14 cellular contexts compared by ENCODE assay signal in the genomic region with DNA sequence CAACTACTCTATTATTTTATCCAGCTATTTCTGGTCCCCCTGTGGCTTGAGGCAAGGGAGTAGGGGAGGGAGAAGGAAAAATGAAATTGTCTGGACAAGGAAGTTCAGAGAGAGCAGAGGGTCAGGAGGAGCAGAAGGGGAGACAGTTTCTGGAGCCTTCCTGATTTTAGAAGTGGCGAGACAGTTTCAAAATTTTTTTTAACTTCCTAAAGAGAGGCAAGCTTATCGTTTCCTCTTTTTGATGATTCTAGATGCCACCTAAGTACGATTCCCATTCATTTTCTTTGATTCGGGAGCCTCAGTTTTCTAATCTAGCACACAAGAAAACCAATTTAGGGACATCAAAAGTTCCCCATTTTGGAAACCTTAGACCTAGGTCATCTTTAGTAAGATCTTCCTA.
DNase-seq lines count a peak whose midpoint lies in the region; ATAC-seq lines count a peak whose summit lies in the region.
"Had no signal": no experiment of that assay in that cellular context is flagged by ENCODE, and none has a peak within 500 bp of the region (broad histone marks: within the 10 kb centered on the region; RNA-seq: fewer than 3 reads in every experiment).

No MANE protein-coding gene starts in this region.

- no peak overlapping the region; the same call in 1 of the 2 replicates for H3K4me3 ChIP-seq in BLaER1
- H3K4me3 ChIP-seq: ovary, tibial artery had no signal

- no peaks in the 10 kb centered on the region for H3K9me3 ChIP-seq in BLaER1
- H3K9me3 ChIP-seq: ovary, tibial artery had no signal

- H3K36me3 Mint-ChIP-seq in IgD-negative memory B cell: no peaks in the 10 kb centered on the region
- no peaks in the 10 kb centered on the region for H3K36me3 Mint-ChIP-seq in activated T-helper 17 cell treated with anti-CD3 and anti-CD28 coated beads, Interleukin-2, amount 50 U/mL, for 72 hours (ENCODE audit: low read depth)
- no peaks in the 10 kb centered on the region for H3K36me3 Mint-ChIP-seq in activated CD4-positive, alpha-beta T cell treated with anti-CD3 and anti-CD28 coated beads, Interleukin-2, amount 10 ng/mL, durations not matched to agents 24 days and 14 days (ENCODE audit: low read depth)

- H3K36me3 ChIP-seq in BLaER1: no peaks in the 10 kb centered on the region
- H3K36me3 ChIP-seq: ovary, tibial artery had no signal

- H3K27ac Mint-ChIP-seq in IgD-negative memory B cell: peak overlapping the region in 2 of 3 donors; percentile 45 to 73
- H3K27ac Mint-ChIP-seq in activated T-helper 17 cell treated with anti-CD3 and anti-CD28 coated beads, Interleukin-2, amount 50 U/mL, for 72 hours: peak overlapping the region; percentile 29
- H3K27ac Mint-ChIP-seq in activated CD4-positive, alpha-beta T cell treated with anti-CD3 and anti-CD28 coated beads, Interleukin-2, amount 10 ng/mL, durations not matched to agents 24 days and 14 days: no peak overlapping the region
- H3K27ac Mint-ChIP-seq: activated CD4-positive, alpha-beta T cell treated with anti-CD3 and anti-CD28 coated beads, Interleukin-2, amount 10 ng/mL, durations not matched to agents 7 days and 5 days; T-helper 1 cell treated with Interleukin-12 subunit alpha and Interleukin-12 subunit beta and Interleukin-4 antibody, amounts not matched to agents 30 μg/mL and 1 μg/mL, for 36 hours had no signal

- peaks cover 21 to 43% (median 23%) of the 10 kb centered on the region in 3 donors for H3K4me1 Mint-ChIP-seq in IgD-negative memory B cell
- no peaks in the 10 kb centered on the region for H3K4me1 Mint-ChIP-seq in activated T-helper 17 cell treated with anti-CD3 and anti-CD28 coated beads, Interleukin-2, amount 50 U/mL, for 72 hours
- no peaks in the 10 kb centered on the region for H3K4me1 Mint-ChIP-seq in activated CD4-positive, alpha-beta T cell treated with anti-CD3 and anti-CD28 coated beads, Interleukin-2, amount 10 ng/mL, durations not matched to agents 24 days and 14 days
- H3K4me1 Mint-ChIP-seq: activated CD4-positive, alpha-beta T cell treated with anti-CD3 and anti-CD28 coated beads, Interleukin-2, amount 10 ng/mL, durations not matched to agents 7 days and 5 days had no signal

- no peaks in the 10 kb centered on the region for H4K20me1 ChIP-seq in BLaER1

- H3K4me3 Mint-ChIP-seq in IgD-negative memory B cell: peak overlapping the region; percentile 47 to 88 (median 67)
- no peak overlapping the region for H3K4me3 Mint-ChIP-seq in activated T-helper 17 cell treated with anti-CD3 and anti-CD28 coated beads, Interleukin-2, amount 50 U/mL, for 72 hours
- H3K4me3 Mint-ChIP-seq in activated CD4-positive, alpha-beta T cell treated with anti-CD3 and anti-CD28 coated beads, Interleukin-2, amount 10 ng/mL, durations not matched to agents 24 days and 14 days: no peak overlapping the region
- H3K4me3 Mint-ChIP-seq: activated CD4-positive, alpha-beta T cell treated with anti-CD3 and anti-CD28 coated beads, Interleukin-2, amount 10 ng/mL, durations not matched to agents 7 days and 5 days; T-helper 1 cell treated with Interleukin-12 subunit alpha and Interleukin-12 subunit beta and Interleukin-4 antibody, amounts not matched to agents 30 μg/mL and 1 μg/mL, for 36 hours had no signal

- 0 out of 2 replicates have a peak overlapping the region, but pooled peaks have one; percentile 26 for H3K9ac ChIP-seq in BLaER1

- DNase-seq in activated CD4-positive, alpha-beta T cell treated with anti-CD3 and anti-CD28 coated beads, Interleukin-2, amount 10 ng/mL, durations not matched to agents 24 days and 14 days: no peak
- DNase-seq in GOT3 (lab: John Stamatoyannopoulos, UW) (no peak), Right ventricle myocardium inferior (ENCODE audit: missing footprints) (no peak)
- DNase-seq: activated CD4-positive, alpha-beta T cell treated with anti-CD3 and anti-CD28 coated beads, Interleukin-2, amount 10 ng/mL, durations not matched to agents 7 days and 5 days; dermis blood vessel endothelial cell; ovary; tibial artery had no signal

- H3K4me2 ChIP-seq in BLaER1: peak overlapping the region; percentile 67

- no peaks in the 10 kb centered on the region for H3K9me3 Mint-ChIP-seq in IgD-negative memory B cell
- no peaks in the 10 kb centered on the region for H3K9me3 Mint-ChIP-seq in activated T-helper 17 cell treated with anti-CD3 and anti-CD28 coated beads, Interleukin-2, amount 50 U/mL, for 72 hours
- no peaks in the 10 kb centered on the region for H3K9me3 Mint-ChIP-seq in activated CD4-positive, alpha-beta T cell treated with anti-CD3 and anti-CD28 coated beads, Interleukin-2, amount 10 ng/mL, durations not matched to agents 24 days and 14 days
- H3K9me3 Mint-ChIP-seq: activated CD4-positive, alpha-beta T cell treated with anti-CD3 and anti-CD28 coated beads, Interleukin-2, amount 10 ng/mL, durations not matched to agents 7 days and 5 days; T-helper 1 cell treated with Interleukin-12 subunit alpha and Interleukin-12 subunit beta and Interleukin-4 antibody, amounts not matched to agents 30 μg/mL and 1 μg/mL, for 36 hours had no signal

- peaks cover 2% of the 10 kb centered on the region for H3K27me3 Mint-ChIP-seq in IgD-negative memory B cell
- H3K27me3 Mint-ChIP-seq in activated T-helper 17 cell treated with anti-CD3 and anti-CD28 coated beads, Interleukin-2, amount 50 U/mL, for 72 hours: no peaks in the 10 kb centered on the region
- H3K27me3 Mint-ChIP-seq in activated CD4-positive, alpha-beta T cell treated with anti-CD3 and anti-CD28 coated beads, Interleukin-2, amount 10 ng/mL, durations not matched to agents 24 days and 14 days: peaks cover 2% of the 10 kb centered on the region
- H3K27me3 Mint-ChIP-seq: activated CD4-positive, alpha-beta T cell treated with anti-CD3 and anti-CD28 coated beads, Interleukin-2, amount 10 ng/mL, durations not matched to agents 7 days and 5 days had no signal

- intact Hi-C loops in activated CD4-positive, alpha-beta T cell treated with anti-CD3 and anti-CD28 coated beads, Interleukin-2, amount 10 ng/mL, durations not matched to agents 24 days and 14 days (cut with micrococcal nuclease): no loop called here
- intact Hi-C loops in Right ventricle myocardium inferior (cut with DNase I): no loop called here

- H3K27me3 ChIP-seq in BLaER1: no peaks in the 10 kb centered on the region
- H3K27me3 ChIP-seq: ovary, tibial artery had no signal

- H3K27ac ChIP-seq in BLaER1: peak overlapping the region; percentile 39
- H3K27ac ChIP-seq: ovary, tibial artery had no signal

- ATAC-seq in GM19455 (IDR thresholded peaks at IDR 0.05; ENCODE audit: unreplicated experiment) (peak; percentile 14), GM18870 (IDR thresholded peaks at IDR 0.05; ENCODE audit: unreplicated experiment) (no peak), Right ventricle myocardium inferior (no peak)
- no peak for ATAC-seq in activated T-helper 17 cell treated with anti-CD3 and anti-CD28 coated beads, Interleukin-2, amount 50 U/mL, for 72 hours (replicated peaks)
- ATAC-seq: Panc1 had no signal

- H3K4me1 ChIP-seq in BLaER1: peaks cover 34% of the 10 kb centered on the region
- H3K4me1 ChIP-seq: tibial artery had no signal

Comparison
In these comparisons a context has a peak if more than half of its experiments do, and no peak if none do; other contexts are left out.
1. H3K4me3 Mint-ChIP-seq: peak in IgD-negative memory B cell (4 of 4); none in activated T-helper 17 cell treated with anti-CD3 and anti-CD28 coated beads, Interleukin-2, amount 50 U/mL, for 72 hours (single experiment) and activated CD4-positive, alpha-beta T cell treated with anti-CD3 and anti-CD28 coated beads, Interleukin-2, amount 10 ng/mL, durations not matched to agents 24 days and 14 days (single experiment).